ENCODE assay signal across 8 cellular contexts in genomic region chr14:22559041-22559440, GRCh38. TPM values are rescaled to one million over a fixed set of nuclear protein-coding genes. Genes with fewer than 3 reads are reported as not detected.
DNase-seq lines count a peak whose midpoint lies in the region; TF ChIP-seq lines count a peak whose summit lies in the region.
"Had no signal": no experiment of that assay in that cellular context is flagged by ENCODE, and none has a peak within 500 bp of the region (broad histone marks: within the 10 kb centered on the region; RNA-seq: fewer than 3 reads in every experiment).

No MANE protein-coding gene starts in this region.

- no peaks in the 10 kb centered on the region for H3K9me2 ChIP-seq in OCI-LY7 (ENCODE audit: insufficient read depth, low read length)

- no peak overlapping the region for H3K9ac ChIP-seq in trophoblast cell (ENCODE audit: low read length)

- no peak overlapping the region for H4K91ac ChIP-seq in trophoblast cell (ENCODE audit: low read depth, low read length)

- H3K36me3 ChIP-seq in Caco-2 (ENCODE audit: control insufficient read depth, insufficient read depth, low read length): no peaks in the 10 kb centered on the region
- peaks cover 7% of the 10 kb centered on the region for H3K36me3 ChIP-seq in OCI-LY7 (ENCODE audit: insufficient read depth, low read length)
- no peaks in the 10 kb centered on the region for H3K36me3 ChIP-seq in effector memory CD4-positive, alpha-beta T cell (ENCODE audit: control insufficient read depth, insufficient read depth, low read length)
- peaks cover 3 to 5% of the 10 kb centered on the region in 2 experiments for H3K36me3 ChIP-seq in trophoblast cell (ENCODE audit: control insufficient read depth in 1 of 2, insufficient read depth in 2 of 2, low read length in 2 of 2)

- peaks cover 41% of the 10 kb centered on the region for H3K36me3 Mint-ChIP-seq in Caco-2 (ENCODE audit: insufficient read depth, unreplicated experiment)

- peaks cover 73% of the 10 kb centered on the region for H3K4me1 ChIP-seq in Caco-2
- peaks cover 91% of the 10 kb centered on the region for H3K4me1 ChIP-seq in OCI-LY7 (ENCODE audit: insufficient read depth, low read length, poor library complexity, severe bottlenecking)
- peaks cover 92% of the 10 kb centered on the region for H3K4me1 ChIP-seq in effector memory CD4-positive, alpha-beta T cell (ENCODE audit: control insufficient read depth, insufficient read depth, low read length, poor library complexity, severe bottlenecking)
- peaks cover 4 to 5% of the 10 kb centered on the region in 2 experiments for H3K4me1 ChIP-seq in trophoblast cell (ENCODE audit: control insufficient read depth in 1 of 2, insufficient read depth in 2 of 2, low read length in 2 of 2)

- H3K27me3 ChIP-seq in Caco-2 (replicated peaks; ENCODE audit: control insufficient read depth, insufficient read depth, low read length) (no peaks in the 10 kb centered on the region), trophoblast cell (ENCODE audit: insufficient read depth, low read length) (no peaks in the 10 kb centered on the region)
- H3K27me3 ChIP-seq in effector memory CD4-positive, alpha-beta T cell (replicated peaks; ENCODE audit: control insufficient read depth, insufficient read depth, low read length, poor library complexity, severe bottlenecking): no peaks in the 10 kb centered on the region

- peaks cover 42% of the 10 kb centered on the region for H3K4me1 Mint-ChIP-seq in Caco-2 (ENCODE audit: low read depth, unreplicated experiment)

- intact Hi-C loops in Caco-2 (cut with micrococcal nuclease; ENCODE audit: unreplicated experiment) (loop anchor here (5.0 to 10.0 kb wide), 2 partner anchors 244 to 498 kb away; partner anchors contain the start of gene CDH24), OCI-LY7 (cut with micrococcal nuclease; ENCODE audit: unreplicated experiment) (loop anchor here (5.0 kb wide), 4 partner anchors 242 to 743 kb away; partner anchors contain the start of genes PPP1R3E and SLC7A7)

- H2BK120ac ChIP-seq in trophoblast cell (ENCODE audit: insufficient read depth, low read length, poor library complexity): no peak overlapping the region

- no peak overlapping the region for H3K4me3 Mint-ChIP-seq in Caco-2 (ENCODE audit: unreplicated experiment)

- H3K27ac ChIP-seq in OCI-LY7 (ENCODE audit: low read depth, low read length, poor library complexity, severe bottlenecking): peak overlapping the region; percentile 97
- peak overlapping the region; percentile 99 for H3K27ac ChIP-seq in effector memory CD4-positive, alpha-beta T cell (ENCODE audit: insufficient read depth, low read length, poor library complexity, severe bottlenecking)
- no peak overlapping the region for H3K27ac ChIP-seq in trophoblast cell (ENCODE audit: low read depth, low read length)

- H3K9me3 ChIP-seq in Caco-2: no peaks in the 10 kb centered on the region
- no peaks in the 10 kb centered on the region for H3K9me3 ChIP-seq in OCI-LY7 (ENCODE audit: low read length)
- no peaks in the 10 kb centered on the region for H3K9me3 ChIP-seq in effector memory CD4-positive, alpha-beta T cell (ENCODE audit: control insufficient read depth, low read length)
- H3K9me3 ChIP-seq in trophoblast cell (ENCODE audit: insufficient read depth, low read depth, low read length): no peaks in the 10 kb centered on the region
- H3K9me3 ChIP-seq: mucosa of descending colon had no signal

- WGBS in trophoblast cell (ENCODE audit: extremely low coverage, insufficient coverage, insufficient read length): no CpG with 5 or more reads among the region's 1 CpG

- H2AFZ ChIP-seq in OCI-LY7 (ENCODE audit: low read length) (peak overlapping the region; percentile 13; the same call in 1 of the 2 replicates), trophoblast cell (ENCODE audit: insufficient read depth, low read length, poor library complexity) (no peak overlapping the region)

- H2BK12ac ChIP-seq in trophoblast cell (ENCODE audit: low read length): no peak overlapping the region

- H3K79me2 ChIP-seq in OCI-LY7 (ENCODE audit: insufficient read depth, low read depth, low read length) (no peaks in the 10 kb centered on the region), trophoblast cell (ENCODE audit: control insufficient read depth, insufficient read depth, low read length, poor library complexity) (no peaks in the 10 kb centered on the region)

- peak overlapping the region; percentile 79 for H3K4me2 ChIP-seq in OCI-LY7 (ENCODE audit: low read length)
- H3K4me2 ChIP-seq in trophoblast cell (ENCODE audit: low read length): no peak overlapping the region

- H3K4ac ChIP-seq in trophoblast cell (ENCODE audit: low read depth, low read length): no peak overlapping the region

- no peak overlapping the region for H2AK5ac ChIP-seq in trophoblast cell (ENCODE audit: low read length)

- BruUV-seq in Caco-2 (replicated peaks; lab: Mats Ljungman, UMichigan) (no TSS peak), OCI-LY7 (replicated peaks; lab: Mats Ljungman, UMichigan) (no TSS peak)

- peaks cover 1% of the 10 kb centered on the region for H3K79me1 ChIP-seq in trophoblast cell (ENCODE audit: low read length)

- no peak overlapping the region for H4K12ac ChIP-seq in trophoblast cell (ENCODE audit: low read depth, low read length)

- H2BK5ac ChIP-seq in trophoblast cell (ENCODE audit: low read depth, low read length, poor library complexity): no peak overlapping the region

- H3K9me3 Mint-ChIP-seq in Caco-2 (ENCODE audit: unreplicated experiment): no peaks in the 10 kb centered on the region

- H3K4me3 ChIP-seq in Caco-2 (ENCODE audit: low read depth, low read length): no peak overlapping the region
- H3K4me3 ChIP-seq in OCI-LY7 (ENCODE audit: low read depth, low read length, poor library complexity, severe bottlenecking): no peak overlapping the region
- H3K4me3 ChIP-seq in effector memory CD4-positive, alpha-beta T cell (ENCODE audit: insufficient read depth, low read depth, low read length, poor library complexity, severe bottlenecking): peak overlapping the region; percentile 53
- H3K4me3 ChIP-seq in trophoblast cell (ENCODE audit: low read depth, low read length): no peak overlapping the region
- H3K4me3 ChIP-seq: mucosa of descending colon had no signal

- no peak overlapping the region for H3K14ac ChIP-seq in trophoblast cell (ENCODE audit: low read length)

- TF ChIP-seq CTCF in Caco-2 (IDR thresholded peaks at IDR 0.05; ENCODE audit: insufficient read depth in 1 of 2, low read depth in 1 of 2, low read length in 1 of 2, severe bottlenecking in 1 of 2, unreplicated experiment in 1 of 2): no peak
- TF ChIP-seq CTCF in OCI-LY7 (conservative IDR thresholded peaks at IDR 0.05; ENCODE audit: low read length): no peak

- H3K27me3 Mint-ChIP-seq in Caco-2 (ENCODE audit: insufficient read depth, unreplicated experiment): no peaks in the 10 kb centered on the region

- H4K20me1 ChIP-seq in OCI-LY7 (ENCODE audit: insufficient read depth, low read length): no peaks in the 10 kb centered on the region

- DNase-seq in Caco-2 (no peak), OCI-LY7 (ENCODE audit: low spot score) (no peak), trophoblast cell (no peak), AG08396 (ENCODE audit: low spot score) (no peak), C1 segment of cervical spinal cord (lab: John Stamatoyannopoulos, UW) (no peak), foreskin melanocyte (no peak)
- DNase-seq in effector memory CD4-positive, alpha-beta T cell: no peak

- H3K23ac ChIP-seq in trophoblast cell (ENCODE audit: low read length): no peak overlapping the region

- H4K8ac ChIP-seq in trophoblast cell (ENCODE audit: low read depth, low read length): peak overlapping the region; percentile 69

- CTCF ChIA-PET in Caco-2 (lab: Charles Lee) (interaction anchor here (1.0 to 3.5 kb wide), 5 partner anchors 11 to 129 kb away, joined by 3 to 62 read pairs (median 9); no protein-coding TSS in a partner anchor), OCI-LY7 (lab: Charles Lee; ENCODE audit: unreplicated experiment) (no interaction called here)

- peak overlapping the region; percentile 95 for H3K27ac Mint-ChIP-seq in Caco-2 (ENCODE audit: unreplicated experiment)

- no peak overlapping the region for H3K18ac ChIP-seq in trophoblast cell (ENCODE audit: low read length)

- POLR2A ChIA-PET in Caco-2 (lab: Charles Lee) (interaction anchor here (0.6 to 1.2 kb wide), 2 partner anchors 11 to 357 kb away, joined by 3 to 4 read pairs; no protein-coding TSS in a partner anchor), OCI-LY7 (lab: Charles Lee) (interaction anchor here (0.8 to 2.2 kb wide), 4 partner anchors 11 to 292 kb away, joined by 3 to 13 read pairs (median 6); no protein-coding TSS in a partner anchor)

RNA-seq across cellular contexts. Expression of gene DAD1, which starts 30.0 kb away (rescaled TPM):
- 151 and 160 TPM in 2 replicates for total RNA-seq in Caco-2 (2022)
- 88.6 and 154 TPM in 2 replicates for total RNA-seq in OCI-LY7 (2014; rRNA removed; shearing (Covaris generic))
- total RNA-seq in OCI-LY7 (2022): 115 and 117 TPM in 2 replicates
- 275 and 278 TPM in 2 replicates for polyA plus RNA-seq in trophoblast cell (2013)

RNA-seq across cellular contexts. Expression of gene ABHD4, which starts 39.1 kb away (rescaled TPM):
- total RNA-seq in Caco-2 (2022): 64.5 and 73.5 TPM in 2 replicates
- total RNA-seq in OCI-LY7 (2014; rRNA removed; shearing (Covaris generic)): 5.6 and 6.6 TPM in 2 replicates
- 15.1 and 15.6 TPM in 2 replicates for total RNA-seq in OCI-LY7 (2022)
- polyA plus RNA-seq in trophoblast cell (2013): 38.2 and 41.0 TPM in 2 replicates
